In the genomic region with DNA sequence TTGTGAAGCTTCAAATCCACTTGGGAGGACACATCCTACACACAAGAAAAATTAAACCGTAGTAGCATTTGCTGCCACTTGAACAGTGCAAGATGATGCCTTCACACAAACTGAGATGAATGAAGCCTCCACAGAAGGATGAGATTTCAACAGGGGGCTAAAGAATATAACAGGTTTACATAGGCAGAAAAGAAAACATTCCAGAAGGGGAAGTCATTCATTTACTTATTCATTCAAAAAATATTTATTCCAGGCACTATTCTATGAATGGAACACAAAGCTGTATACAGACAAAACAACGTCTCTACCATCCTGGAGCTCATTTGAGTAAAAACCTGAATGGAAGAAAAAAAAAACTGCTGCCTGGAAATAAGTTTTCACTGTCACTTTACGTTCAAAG, we compare ENCODE assay signal across 19 cellular contexts.
DNase-seq lines count a peak whose midpoint lies in the region; ATAC-seq and TF ChIP-seq lines count a peak whose summit lies in the region.
"Had no signal": no experiment of that assay in that cellular context is flagged by ENCODE, and none has a peak within 500 bp of the region (broad histone marks: within the 10 kb centered on the region; RNA-seq: fewer than 3 reads in every experiment).

No MANE protein-coding gene starts in this region.

- H3K4me1 ChIP-seq in PC-3 (ENCODE audit: insufficient read depth, low read length) = no peaks in the 10 kb centered on the region
- no peaks in the 10 kb centered on the region for H3K4me1 ChIP-seq in gastrocnemius medialis

- DNase-seq in EH (ENCODE audit: low read depth) (peak; percentile 11), PC-3 (peak; percentile 20), astrocyte of the spinal cord (ENCODE audit: low read depth, low spot score) (peak; percentile 1), fibroblast of pulmonary artery (ENCODE audit: low read depth) (peak; percentile 3), T1000 (lab: John Stamatoyannopoulos, UW) (no peak), gastrocnemius medialis (no peak), NCI-H1105 treated with DMSO at 0.1 percent for 48 hours (lab: John Stamatoyannopoulos, UW) (no peak)
- DNase-seq in stimulated activated CD4-positive, alpha-beta T cell treated with anti-CD3 and anti-CD28 coated beads, Interleukin-4, amount 100 ng/mL, for 1 hour = no peak
- DNase-seq: 8988T; CD8-positive, alpha-beta T cell; DMS79; GF-D8; GOT3; Kasumi-1; NCI-H1417; NCI-H1930; NCI-H2171; NCI-H446 treated with DMSO at 0.1 percent for 48 hours; NK-92 treated with Interleukin-12 subunit alpha and Interleukin-12 subunit beta, amount 100 ng/mL, for 24 hours had no signal

- no peak for TF ChIP-seq POLR2A in gastrocnemius medialis (IDR thresholded peaks at IDR 0.05)

- no peak overlapping the region for H2AFZ ChIP-seq in PC-3 (ENCODE audit: low read length)

- TF ChIP-seq CTCF in PC-3 (conservative IDR thresholded peaks at IDR 0.05; ENCODE audit: low read depth, low read length) (no peak), astrocyte of the spinal cord (IDR thresholded peaks at IDR 0.05; ENCODE audit: low read depth, low read length) (no peak), fibroblast of pulmonary artery (IDR thresholded peaks at IDR 0.05; ENCODE audit: low read length, missing control alignments) (no peak), gastrocnemius medialis (IDR thresholded peaks at IDR 0.05 in 4 of 5, conservative IDR thresholded peaks at IDR 0.05 in 1 of 5) (no peak)

- H3K27ac ChIP-seq in PC-3 (ENCODE audit: low read length) (no peak overlapping the region), gastrocnemius medialis (no peak overlapping the region)

- ATAC-seq in PC-3 (no peak), gastrocnemius medialis (no peak)
- ATAC-seq: CD8-positive, alpha-beta T cell had no signal

- no peaks in the 10 kb centered on the region for H3K9me2 ChIP-seq in PC-3 (replicated peaks; ENCODE audit: low read length)

- H3K27me3 ChIP-seq in PC-3 (ENCODE audit: low read length) (peaks cover 26% of the 10 kb centered on the region), gastrocnemius medialis (no peaks in the 10 kb centered on the region)

- BruUV-seq in PC-3 (replicated peaks; lab: Mats Ljungman, UMichigan) = no TSS peak

- CTCF ChIA-PET in PC-3 (lab: Charles Lee) = no interaction called here

- H3K4me3 ChIP-seq in PC-3 (ENCODE audit: low read length) (no peak overlapping the region), astrocyte of the spinal cord (ENCODE audit: low read depth, low read length) (no peak overlapping the region), fibroblast of pulmonary artery (replicated peaks; ENCODE audit: low read depth, low read length) (no peak overlapping the region), gastrocnemius medialis (no peak overlapping the region)

- POLR2A ChIA-PET in PC-3 (lab: Charles Lee; ENCODE audit: unreplicated experiment) = no interaction called here

- H3K36me3 ChIP-seq in PC-3 (ENCODE audit: low read depth, low read length) (no peaks in the 10 kb centered on the region), gastrocnemius medialis (no peaks in the 10 kb centered on the region)

- no peaks in the 10 kb centered on the region for H4K20me1 ChIP-seq in PC-3 (ENCODE audit: low read length)

- H3K79me2 ChIP-seq in PC-3 (ENCODE audit: low read length) = no peaks in the 10 kb centered on the region

- intact Hi-C loops in PC-3 (cut with micrococcal nuclease) (loop anchor here (5.0 kb wide), 2 partner anchors 416 to 836 kb away; no protein-coding TSS in a partner anchor), gastrocnemius medialis (cut with DNase I; ENCODE audit: low total_unique reads) (loop anchor here (5.0 kb wide), 2 partner anchors 816 to 1516 kb away; no protein-coding TSS in a partner anchor)

- in situ Hi-C loops in astrocyte of the spinal cord (cut with HindIII; ENCODE audit: low sequenced_read_pairs) = no loop called here
- in situ Hi-C loops in gastrocnemius medialis (cut with MboI; ENCODE audit: low sequenced_read_pairs in 4 of 4) = loop anchor here in 1 of 4 donors (25.0 kb wide), 1 partner anchor 416 kb away; no protein-coding TSS in a partner anchor

- no peak overlapping the region for H3K4me2 ChIP-seq in PC-3 (ENCODE audit: low read length)

- H3K9me3 ChIP-seq in PC-3 (ENCODE audit: low read length) (no peaks in the 10 kb centered on the region), gastrocnemius medialis (no peaks in the 10 kb centered on the region)

- no peak overlapping the region for H3K9ac ChIP-seq in PC-3 (ENCODE audit: low read length)

- H3F3A ChIP-seq in PC-3 (ENCODE audit: low read length, unreplicated experiment) = no peaks in the 10 kb centered on the region

Comparison
In these comparisons a context has a peak if more than half of its experiments do, and no peak if none do; other contexts are left out.
1. DNase-seq: peak in EH (single experiment), PC-3 (single experiment), astrocyte of the spinal cord (single experiment) and fibroblast of pulmonary artery (single experiment); none in stimulated activated CD4-positive, alpha-beta T cell treated with anti-CD3 and anti-CD28 coated beads, Interleukin-4, amount 100 ng/mL, for 1 hour (single experiment), T1000 (single experiment), gastrocnemius medialis (0 of 2) and NCI-H1105 treated with DMSO at 0.1 percent for 48 hours (single experiment).